Comparison of ENCODE assay signal across 19 cellular contexts in genomic region chr6:32989375-32989774, GRCh38. TPM values are rescaled to one million over a fixed set of nuclear protein-coding genes. Genes with fewer than 3 reads are reported as not detected.
DNase-seq lines count a peak whose midpoint lies in the region; ATAC-seq and TF ChIP-seq lines count a peak whose summit lies in the region.
"Had no signal": no experiment of that assay in that cellular context is flagged by ENCODE, and none has a peak within 500 bp of the region (broad histone marks: within the 10 kb centered on the region; RNA-seq: fewer than 3 reads in every experiment).

No MANE protein-coding gene starts in this region.

- ATAC-seq in activated T-cell treated with anti-CD3 and anti-CD28 coated beads, Interleukin-2, amount 50 U/mL, for 4 hours = peak; percentile 32 to 41
- ATAC-seq in stimulated activated effector memory CD8-positive, alpha-beta T cell treated with anti-CD3 and anti-CD28 coated beads, Interleukin-12 subunit alpha, Interleukin-12 subunit beta, amount 100 ng/mL, for 72 hours = peak; percentile 37
- ATAC-seq in HG02588 (IDR thresholded peaks at IDR 0.05; ENCODE audit: unreplicated experiment) = no peak
- ATAC-seq: A549 had no signal

- CTCF ChIA-PET in HEK293T (lab: Yijun Ruan, JAX) = interaction anchor here (1.1 to 1.3 kb wide), 2 partner anchors 9 to 11 kb away, joined by 4 to 5 read pairs; no protein-coding TSS in a partner anchor

- no peaks in the 10 kb centered on the region for H3K9me3 Mint-ChIP-seq in activated T-cell treated with anti-CD3 and anti-CD28 coated beads, Interleukin-2, amount 50 U/mL, for 4 hours
- no peaks in the 10 kb centered on the region for H3K9me3 Mint-ChIP-seq in stimulated activated effector memory CD8-positive, alpha-beta T cell treated with anti-CD3 and anti-CD28 coated beads, Interleukin-12 subunit alpha, Interleukin-12 subunit beta, amount 100 ng/mL, for 72 hours

- DNase-seq in activated T-cell treated with anti-CD3 and anti-CD28 coated beads, Interleukin-2, amount 50 U/mL, for 4 hours = no peak
- DNase-seq in activated T-cell treated with anti-CD3 and anti-CD28 coated beads, Interleukin-2, amount 50 U/mL, for 48 hours = no peak
- DNase-seq in HEK293T (ENCODE audit: extremely low spot score) (no peak), ACHN (no peak)
- DNase-seq in stimulated activated effector memory CD8-positive, alpha-beta T cell treated with anti-CD3 and anti-CD28 coated beads, Interleukin-12 subunit alpha, Interleukin-12 subunit beta, amount 100 ng/mL, for 72 hours (ENCODE audit: low spot score in 2 of 2) = no peak
- DNase-seq: C1 segment of cervical spinal cord, DMS 273 treated with DMSO at 0.1 percent for 48 hours, GF-D8, KG1, NCI-H1048, NCI-H1436 treated with DMSO at 0.1 percent for 48 hours, NCI-H2029 treated with DMSO at 0.1 percent for 48 hours, NCI-H2171 treated with DMSO at 0.1 percent for 48 hours, NCI-H748 treated with DMSO at 0.1 percent for 48 hours, PC-9 had no signal

- no peak overlapping the region for H3K27ac Mint-ChIP-seq in stimulated activated effector memory CD8-positive, alpha-beta T cell treated with anti-CD3 and anti-CD28 coated beads, Interleukin-12 subunit alpha, Interleukin-12 subunit beta, amount 100 ng/mL, for 72 hours

- POLR2A ChIA-PET in HEK293T (lab: Yijun Ruan, JAX) = interaction anchor here (0.9 to 2.3 kb wide), 4 partner anchors 10 to 95 kb away, joined by 3 to 11 read pairs (median 4); partner anchors contain the start of gene BRD2

- H3K27me3 Mint-ChIP-seq in activated T-cell treated with anti-CD3 and anti-CD28 coated beads, Interleukin-2, amount 50 U/mL, for 4 hours (ENCODE audit: low read depth) = no peaks in the 10 kb centered on the region

- in situ Hi-C loops in ACHN (cut with HindIII; ENCODE audit: low pct_ligation_motif_present, low pct_unique_long_range_greater_than_20kb, low sequenced_read_pairs) = no loop called here

- no peak overlapping the region for H3K4me3 Mint-ChIP-seq in activated T-cell treated with anti-CD3 and anti-CD28 coated beads, Interleukin-2, amount 50 U/mL, for 4 hours
- no peak overlapping the region for H3K4me3 Mint-ChIP-seq in stimulated activated effector memory CD8-positive, alpha-beta T cell treated with anti-CD3 and anti-CD28 coated beads, Interleukin-12 subunit alpha, Interleukin-12 subunit beta, amount 100 ng/mL, for 72 hours

- H3K36me3 Mint-ChIP-seq in activated T-cell treated with anti-CD3 and anti-CD28 coated beads, Interleukin-2, amount 50 U/mL, for 4 hours (ENCODE audit: insufficient read depth) = no peaks in the 10 kb centered on the region
- H3K36me3 Mint-ChIP-seq in stimulated activated effector memory CD8-positive, alpha-beta T cell treated with anti-CD3 and anti-CD28 coated beads, Interleukin-12 subunit alpha, Interleukin-12 subunit beta, amount 100 ng/mL, for 72 hours = no peaks in the 10 kb centered on the region

- peaks cover 4% of the 10 kb centered on the region for H3K4me1 Mint-ChIP-seq in activated T-cell treated with anti-CD3 and anti-CD28 coated beads, Interleukin-2, amount 50 U/mL, for 4 hours (ENCODE audit: low read depth)
- peaks cover 14% of the 10 kb centered on the region for H3K4me1 Mint-ChIP-seq in stimulated activated effector memory CD8-positive, alpha-beta T cell treated with anti-CD3 and anti-CD28 coated beads, Interleukin-12 subunit alpha, Interleukin-12 subunit beta, amount 100 ng/mL, for 72 hours

TF ChIP-seq in HEK293T, 16 proteins besides CTCF, POLR2A, EP300 and RAD21:
- TF ChIP-seq PKNOX1 (IDR thresholded peaks at IDR 0.05) = peak; percentile 74
- TF ChIP-seq FOXK2 (IDR thresholded peaks at IDR 0.05) = no peak
- no peak for TF ChIP-seq ELF4 (IDR thresholded peaks at IDR 0.05)
- TF ChIP-seq SP1 (IDR thresholded peaks at IDR 0.05) = no peak
TF ChIP-seq in HEK293T: peak in this region for 1.

RNA-seq across cellular contexts. Expression of gene HLA-DOA, which starts 20.0 kb away (rescaled TPM):
- 1 to 10 TPM; 2.0 to 2.1 (median 2.1) TPM for total RNA-seq in activated T-cell treated with anti-CD3 and anti-CD28 coated beads, Interleukin-2, amount 50 U/mL, for 4 hours
- total RNA-seq: NCI-H460, PC-9, SJSA1 had no signal

RNA-seq across cellular contexts. Expression of gene BRD2, which starts 21.0 kb away (rescaled TPM):
- total RNA-seq in activated T-cell treated with anti-CD3 and anti-CD28 coated beads, Interleukin-2, amount 50 U/mL, for 4 hours = 100 to 1,000 TPM; 338 to 358 (median 348) TPM

RNA-seq across cellular contexts. Expression of gene HLA-DMA, which starts 36.5 kb away (rescaled TPM):
- total RNA-seq in activated T-cell treated with anti-CD3 and anti-CD28 coated beads, Interleukin-2, amount 50 U/mL, for 4 hours = 1 to 10 TPM; 4.3 to 6.4 (median 5.5) TPM

RNA-seq across cellular contexts. Expression of gene HLA-DMB, which starts 48.5 kb away (rescaled TPM):
- total RNA-seq in activated T-cell treated with anti-CD3 and anti-CD28 coated beads, Interleukin-2, amount 50 U/mL, for 4 hours = 1 to 10 TPM in 2 of 3 donors, under 1 TPM in 1; 0.46 to 1.6 (median 1.4) TPM
- total RNA-seq: NCI-H460, SJSA1 had no signal
